8 cellular contexts compared by ENCODE assay signal in genomic region chr15:76335851-76336253, GRCh38. TPM values are rescaled to one million over a fixed set of nuclear protein-coding genes. Genes with fewer than 3 reads are reported as not detected.
A peak's percentile ranks its signal among the peaks of the same experiment; 100 is the strongest.
DNase-seq lines count a peak whose midpoint lies in the region; ATAC-seq, FAIRE-seq and TF ChIP-seq lines count a peak whose summit lies in the region.

No MANE protein-coding gene starts in this region.

- intact Hi-C loops in K562 (cut with micrococcal nuclease): loop anchor here (10.0 kb wide), 1 partner anchor 529 kb away; no protein-coding TSS in a partner anchor
- intact Hi-C loops in left cardiac atrium (cut with DNase I): no loop called here

- TF ChIP-seq RAD21 in K562 (CRISPR knock-in tag; conservative IDR thresholded peaks at IDR 0.05 in 1 of 2, IDR thresholded peaks at IDR 0.05 in 1 of 2): no peak
- no peak for TF ChIP-seq RAD21 in neural cell (conservative IDR thresholded peaks at IDR 0.05)

- H3K27ac ChIP-seq in Karpas-422 (ENCODE audit: low read length) (peak overlapping the region; percentile 95), K562 (ENCODE audit: extremely low read depth, low read depth, low read length) (peak overlapping the region; percentile 90), neural cell (ENCODE audit: low read length) (no peak overlapping the region)

- H3K9me3 ChIP-seq in Karpas-422 (ENCODE audit: low read length) (no peaks in the 10 kb centered on the region), K562 (replicated peaks; ENCODE audit: control insufficient read depth, insufficient read depth, low read depth, low read length) (no peaks in the 10 kb centered on the region), neural cell (ENCODE audit: low read length) (peaks cover 4% of the 10 kb centered on the region)

- TF ChIP-seq POLR2A in K562 (conservative IDR thresholded peaks at IDR 0.05): no peak

- TF ChIP-seq EP300 in K562 (IDR thresholded peaks at IDR 0.05; ENCODE audit: low read length) (no peak), neural cell (conservative IDR thresholded peaks at IDR 0.05; ENCODE audit: poor library complexity, severe bottlenecking) (no peak)

- in situ Hi-C loops in K562 (cut with MboI): no loop called here

- TSS peak; percentile 96 for BruUV-seq in K562 (replicated peaks; lab: Mats Ljungman, UMichigan)

- 0 out of 2 replicates have a peak overlapping the region, but pooled peaks have one; percentile 12 for H2AFZ ChIP-seq in Karpas-422 (ENCODE audit: low read length)
- H2AFZ ChIP-seq in K562 (ENCODE audit: low read depth, low read length): peak overlapping the region; percentile 95
- no peak overlapping the region for H2AFZ ChIP-seq in neural cell (ENCODE audit: low read depth, low read length)

- H3K9ac ChIP-seq in Karpas-422 (ENCODE audit: low read length) (peak overlapping the region; percentile 95), K562 (ENCODE audit: insufficient read depth in 1 of 2, low read depth in 2 of 2, low read length in 2 of 2) (peak overlapping the region; percentile 84 to 89), neural cell (ENCODE audit: low read length) (no peak overlapping the region)

- CTCF ChIA-PET in GM10248 (lab: Yijun Ruan, JAX): interaction anchor here (0.6 to 2.2 kb wide), 7 partner anchors 9 to 491 kb away, joined by 3 to 7 read pairs (median 4); no protein-coding TSS in a partner anchor
- CTCF ChIA-PET in K562 (lab: Yijun Ruan, JAX; ENCODE audit: low intra/inter-chr PET ratio): interaction anchor here (0.6 kb wide), 1 partner anchor 137 kb away, joined by 3 read pairs; no protein-coding TSS in a partner anchor

- no peaks in the 10 kb centered on the region for H3K27me3 ChIP-seq in Karpas-422 (ENCODE audit: low read length)
- no peaks in the 10 kb centered on the region for H3K27me3 ChIP-seq in K562 (ENCODE audit: control insufficient read depth in 2 of 2, insufficient read depth in 2 of 2, low read length in 2 of 2)
- peaks cover 84% of the 10 kb centered on the region for H3K27me3 ChIP-seq in neural cell (ENCODE audit: insufficient read depth, low read depth, low read length)

- peaks cover 30% of the 10 kb centered on the region for H3K4me1 ChIP-seq in Karpas-422 (ENCODE audit: low read length)
- H3K4me1 ChIP-seq in K562 (replicated peaks in 1 of 2; ENCODE audit: control insufficient read depth in 2 of 2, insufficient read depth in 2 of 2, low read length in 2 of 2): peaks cover 11 to 55% of the 10 kb centered on the region in 2 experiments

- FAIRE-seq in K562 (lab: Jason Lieb, UNC): no peak

- no peaks in the 10 kb centered on the region for H3F3A ChIP-seq in neural cell (ENCODE audit: insufficient read depth, low read length, poor library complexity, severe bottlenecking)

- peaks cover 32% of the 10 kb centered on the region for H3K79me2 ChIP-seq in Karpas-422 (ENCODE audit: low read length)
- peaks cover 40% of the 10 kb centered on the region for H3K79me2 ChIP-seq in K562 (ENCODE audit: control insufficient read depth, insufficient read depth, low read length)
- no peaks in the 10 kb centered on the region for H3K79me2 ChIP-seq in neural cell (replicated peaks; ENCODE audit: insufficient read depth, low read length)

- DNase-seq in GM10248 (ENCODE audit: extremely low spot score) (peak; percentile 38), Karpas-422 (peak; percentile 73), K562 (ENCODE audit: extremely low read depth in 1 of 4, low spot score in 3 of 4) (peak in 2 of 4 experiments; percentile 44 to 47), left cardiac atrium (no peak), ureter (ENCODE audit: low spot score) (no peak)

- peaks cover 10% of the 10 kb centered on the region for H4K20me1 ChIP-seq in Karpas-422 (ENCODE audit: insufficient read depth, low read depth, low read length)
- H4K20me1 ChIP-seq in K562 (replicated peaks; ENCODE audit: control insufficient read depth, insufficient read depth, low read length): 0 out of 2 replicates have a peak, but pooled peaks cover 6% of the 10 kb centered on the region
- H4K20me1 ChIP-seq in neural cell (ENCODE audit: insufficient read depth): no peaks in the 10 kb centered on the region

- no peaks in the 10 kb centered on the region for H3K36me3 ChIP-seq in Karpas-422 (ENCODE audit: insufficient read depth, low read length)
- peaks cover 22% of the 10 kb centered on the region; the same call in 2 of the 3 replicates for H3K36me3 ChIP-seq in K562 (ENCODE audit: control insufficient read depth, insufficient read depth, low read length)
- H3K36me3 ChIP-seq in neural cell (ENCODE audit: insufficient read depth, low read length): no peaks in the 10 kb centered on the region

- H3K4me2 ChIP-seq in Karpas-422 (ENCODE audit: low read depth, low read length, poor library complexity, severe bottlenecking) (peak overlapping the region; percentile 97), K562 (ENCODE audit: insufficient read depth, low read length) (peak overlapping the region; percentile 97), neural cell (ENCODE audit: low read length) (no peak overlapping the region)

- WGBS in K562 (ENCODE audit: insufficient coverage, low coverage, missing lambda C conversion rate): 4% methylated on average over 11 of the region's 11 CpGs

- ATAC-seq in K562 (peak; percentile 50), left cardiac atrium (no peak), GM18873 (IDR thresholded peaks at IDR 0.05; ENCODE audit: low FRiP score, unreplicated experiment) (no peak), GM19452 (IDR thresholded peaks at IDR 0.05; ENCODE audit: unreplicated experiment) (no peak)

- no peaks in the 10 kb centered on the region for H3K9me1 ChIP-seq in K562 (ENCODE audit: control insufficient read depth, insufficient read depth, low read length)

- H3K4me3 ChIP-seq in Karpas-422 (ENCODE audit: low read length) (peak overlapping the region; percentile 91), K562 (peak overlapping the region; percentile 53), neural cell (ENCODE audit: low read length) (no peak overlapping the region)

- POLR2A ChIA-PET in GM10248 (lab: Yijun Ruan, JAX) (interaction anchor here (0.5 to 0.7 kb wide), 4 partner anchors 24 to 1936 kb away, joined by 3 to 4 read pairs (median 3); no protein-coding TSS in a partner anchor), K562 (lab: Yijun Ruan, JAX) (interaction anchor here (0.5 to 2.3 kb wide), 16 partner anchors 9 to 1448 kb away, joined by 3 to 18 read pairs (median 4); partner anchors contain the start of gene ETFA)

- TF ChIP-seq CTCF in GM10248 (IDR thresholded peaks at IDR 0.05; ENCODE audit: control extremely low read depth, extremely low read depth, low read depth, missing control alignments) (no peak), K562 (IDR thresholded peaks at IDR 0.05 in 2 of 3, conservative IDR thresholded peaks at IDR 0.05 in 1 of 3; ENCODE audit: insufficient read depth in 2 of 3, low read depth in 1 of 3, low read length in 3 of 3) (no peak), neural cell (IDR thresholded peaks at IDR 0.05; ENCODE audit: poor library complexity, severe bottlenecking) (no peak)

- H3K9me2 ChIP-seq in Karpas-422 (replicated peaks; ENCODE audit: insufficient read depth, low read length) (no peaks in the 10 kb centered on the region), neural cell (ENCODE audit: insufficient read depth, low read length) (no peaks in the 10 kb centered on the region)

RNA-seq across cellular contexts. Expression of gene ISL2, which starts 0.7 kb away (rescaled TPM):
- 8.3 and 8.7 TPM in 2 replicates for total RNA-seq in Karpas-422 (2014; rRNA removed; shearing (Covaris generic); ENCODE audit: low replicate concordance)
- total RNA-seq in K562 (2011; cell fraction: chromatin; rRNA removed; ENCODE audit: low replicate concordance): 15.2 and 35.8 TPM in 2 replicates
- total RNA-seq in K562 (2011; cell fraction: nucleolus; rRNA removed): 27.8 and 28.4 TPM in 2 replicates
- 14.1 and 16.9 TPM in 2 replicates for total RNA-seq in K562 (2011; cell fraction: nucleoplasm; rRNA removed)
- total RNA-seq in K562 (2014; rRNA removed) (15.7 and 16.7 TPM in 2 replicates), K562 (2014; rRNA removed; fragmentation: Illumina TruSeq; extraction: Trizol) (2.9 and 3.4 TPM in 2 replicates), K562 (2015; rRNA removed; fragmentation: Illumina TruSeq; extraction: Trizol) (4.7 and 4.8 TPM in 2 replicates), K562 (2021) (17.6 and 23.7 TPM in 2 replicates), left cardiac atrium (not detected), ureter (0.62 TPM)
- polyA plus RNA-seq in K562 (2011; rRNA removed) (4.0 and 5.7 TPM in 2 replicates), K562 (2014; fragmentation: Illumina TruSeq; extraction: Trizol) (4.0 and 9.0 TPM in 2 replicates), K562 (2014; fragmentation: Nextera tagmentation; extraction: Ambion mirVana) (under 1 TPM; 0.15 to 0.35 TPM), K562 (2014; rRNA removed) (16.7 and 17.0 TPM in 2 replicates), neural cell (not detected in 2 replicates)
- polyA plus RNA-seq in K562 (2011; cell fraction: cytosol; rRNA removed): 11.2 and 13.3 TPM in 2 replicates
- 44.7 and 63.1 TPM in 2 replicates for polyA plus RNA-seq in K562 (2011; cell fraction: nucleus; rRNA removed)
- 7.7 and 17.9 TPM in 2 replicates for polyA plus RNA-seq in K562 (2012)
- 3.1 and 3.9 TPM in 2 replicates for polyA minus RNA-seq in K562 (2011; rRNA and poly(A)+ RNA removed)
- 4.4 and 9.8 TPM in 2 replicates for polyA minus RNA-seq in K562 (2011; cell fraction: cytosol; rRNA and poly(A)+ RNA removed)
- 16.2 and 19.0 TPM in 2 replicates for polyA minus RNA-seq in K562 (2011; cell fraction: nucleus; rRNA and poly(A)+ RNA removed)
- not detected in 2 replicates for polyA minus RNA-seq in neural cell

RNA-seq across cellular contexts. Expression of gene ETFA, which starts 24.6 kb away (rescaled TPM):
- total RNA-seq in Karpas-422 (2014; rRNA removed; shearing (Covaris generic); ENCODE audit: low replicate concordance): 128 and 170 TPM in 2 replicates
- 146 and 261 TPM in 2 replicates for total RNA-seq in K562 (2011; cell fraction: chromatin; rRNA removed; ENCODE audit: low replicate concordance)
- 96.2 and 100 TPM in 2 replicates for total RNA-seq in K562 (2011; cell fraction: nucleolus; rRNA removed)
- total RNA-seq in K562 (2011; cell fraction: nucleoplasm; rRNA removed): 157 and 209 TPM in 2 replicates
- 161 and 191 TPM in 2 replicates for total RNA-seq in K562 (2014; rRNA removed)
- 312 and 341 TPM in 2 replicates for total RNA-seq in K562 (2014; rRNA removed; fragmentation: Illumina TruSeq; extraction: Trizol)
- 210 and 240 TPM in 2 replicates for total RNA-seq in K562 (2015; rRNA removed; fragmentation: Illumina TruSeq; extraction: Trizol)
- total RNA-seq in K562 (2021): 258 and 263 TPM in 2 replicates
- polyA plus RNA-seq in K562 (2011; rRNA removed): 394 and 543 TPM in 2 replicates
- 152 and 278 TPM in 2 replicates for polyA plus RNA-seq in K562 (2011; cell fraction: cytosol; rRNA removed)
- 72.1 and 126 TPM in 2 replicates for polyA plus RNA-seq in K562 (2011; cell fraction: nucleus; rRNA removed)
- 193 and 269 TPM in 2 replicates for polyA plus RNA-seq in K562 (2012)
- polyA plus RNA-seq in K562 (2014; fragmentation: Illumina TruSeq; extraction: Trizol): 232 and 238 TPM in 2 replicates
- 100 to 1,000 TPM; 130 to 134 TPM for polyA plus RNA-seq in K562 (2014; fragmentation: Nextera tagmentation; extraction: Ambion mirVana)
- 200 and 253 TPM in 2 replicates for polyA plus RNA-seq in K562 (2014; rRNA removed)
- polyA minus RNA-seq in K562 (2011; rRNA and poly(A)+ RNA removed): 348 and 381 TPM in 2 replicates
- 108 and 109 TPM in 2 replicates for polyA minus RNA-seq in K562 (2011; cell fraction: cytosol; rRNA and poly(A)+ RNA removed)
- polyA minus RNA-seq in K562 (2011; cell fraction: nucleus; rRNA and poly(A)+ RNA removed): 49.1 and 73.3 TPM in 2 replicates
- polyA plus RNA-seq in neural cell: 145 and 147 TPM in 2 replicates
- 89.4 and 93.5 TPM in 2 replicates for polyA minus RNA-seq in neural cell
- total RNA-seq in left cardiac atrium: 100 to 1,000 TPM; 265 to 268 TPM
- 123 TPM for total RNA-seq in ureter

Comparison
In these comparisons a context has a peak if more than half of its experiments do, and no peak if none do; other contexts are left out.
1. DNase-seq: peak in GM10248 (single experiment) and Karpas-422 (single experiment); none in left cardiac atrium (single experiment) and ureter (single experiment).